In the genomic region with DNA sequence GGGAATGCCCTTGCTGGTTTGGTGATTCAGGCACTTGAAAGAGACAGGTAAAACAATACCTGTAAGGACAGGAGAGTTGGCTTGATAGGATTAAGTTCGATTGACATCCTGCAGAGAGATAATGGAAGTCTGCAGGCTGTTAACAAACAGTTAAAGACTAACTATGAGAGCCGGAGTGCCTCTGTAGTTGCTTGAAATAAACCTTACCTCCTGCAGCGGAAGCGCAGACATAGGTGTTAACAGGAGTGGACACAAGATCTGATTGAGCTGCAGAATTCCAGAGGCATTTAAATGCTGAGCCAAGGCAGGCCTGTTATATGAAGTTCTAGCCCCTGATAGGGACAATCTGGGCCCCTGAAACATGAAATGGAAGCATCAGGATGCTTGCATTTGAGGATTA, we compare ENCODE assay signal across 7 cellular contexts.
"Had no signal": no experiment of that assay in that cellular context is flagged by ENCODE, and none has a peak within 500 bp of the region (broad histone marks: within the 10 kb centered on the region; RNA-seq: fewer than 3 reads in every experiment).

No MANE protein-coding gene starts in this region.

- H3K27ac Mint-ChIP-seq: HFFc6, IgD-negative memory B cell had no signal

- H3K9me3 ChIP-seq: HAP-1 had no signal

- H3K4me1 Mint-ChIP-seq: IgD-negative memory B cell had no signal

- H3K27ac ChIP-seq: GM23248, HL-60 had no signal

- H3K4me1 ChIP-seq: HAP-1 had no signal

- H3K4me3 ChIP-seq: GM23248, HAP-1 had no signal

- DNase-seq: GM23248, GOT3, H7, HFFc6 had no signal

- H3K27me3 Mint-ChIP-seq: IgD-negative memory B cell had no signal

- H3K9ac ChIP-seq: GM23248 had no signal

- H3K9me3 Mint-ChIP-seq: HFFc6 had no signal

- H3K36me3 ChIP-seq: HAP-1 had no signal

- H3K4me3 Mint-ChIP-seq: HFFc6, IgD-negative memory B cell had no signal

- H3K36me3 Mint-ChIP-seq: IgD-negative memory B cell had no signal
